ENCODE assay signal across 21 cellular contexts in the genomic region with DNA sequence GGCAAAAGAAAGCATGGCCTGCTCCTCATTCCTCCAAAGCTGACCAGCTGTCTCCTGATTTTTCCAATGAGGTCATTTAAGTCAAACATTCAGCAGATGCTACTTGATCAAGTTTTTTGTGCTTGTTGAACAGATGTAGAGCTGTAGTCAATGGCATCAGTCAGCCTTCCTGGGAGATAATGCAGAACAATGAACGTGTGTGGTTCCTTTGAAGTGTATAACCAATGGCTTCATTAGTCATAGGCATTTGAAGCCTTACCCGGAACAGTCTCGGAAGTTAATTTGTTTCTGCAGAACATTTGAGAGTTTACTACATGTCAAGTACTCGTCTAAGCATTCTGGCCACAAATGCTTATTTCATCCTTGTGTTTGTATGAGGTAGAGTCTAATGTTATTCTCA.
A peak's percentile ranks its signal among the peaks of the same experiment; 100 is the strongest.
DNase-seq lines count a peak whose midpoint lies in the region; FAIRE-seq and TF ChIP-seq lines count a peak whose summit lies in the region.
"Had no signal": no experiment of that assay in that cellular context is flagged by ENCODE, and none has a peak within 500 bp of the region (broad histone marks: within the 10 kb centered on the region; RNA-seq: fewer than 3 reads in every experiment).

No MANE protein-coding gene starts in this region.

- no peak overlapping the region for H2BK12ac ChIP-seq in mesenchymal stem cell (ENCODE audit: low read length in 2 of 2)

- no peak overlapping the region for H4K8ac ChIP-seq in mesenchymal stem cell (ENCODE audit: low read length)

- H3K79me1 ChIP-seq in mesenchymal stem cell (replicated peaks; ENCODE audit: low read length, poor library complexity, severe bottlenecking) = no peaks in the 10 kb centered on the region

- no peaks in the 10 kb centered on the region for H3K27me3 ChIP-seq in adipocyte (replicated peaks; ENCODE audit: control insufficient read depth, insufficient read depth, low read length)
- no peaks in the 10 kb centered on the region for H3K27me3 ChIP-seq in mesenchymal stem cell (ENCODE audit: control insufficient read depth in 1 of 2, insufficient read depth in 1 of 2, low read length in 2 of 2)
- no peaks in the 10 kb centered on the region for H3K27me3 ChIP-seq in adrenal gland
- H3K27me3 ChIP-seq: BLaER1 treated with 17β-estradiol and CSF1 and Interleukin-3, amounts not matched to agents 10 nM and 100 nM had no signal

- DNase-seq in RPMI7951 (ENCODE audit: low read depth) (peak; percentile 6), adipocyte (ENCODE audit: low read depth) (no peak), mesenchymal stem cell (peak; percentile 74), urothelium cell line (ENCODE audit: low spot score) (peak; percentile 21), lower leg skin (ENCODE audit: low spot score in 2 of 2) (no peak), adrenal gland (no peak), iPS-NIHi11 (ENCODE audit: low spot score) (no peak)
- DNase-seq: ACHN; Caco-2; CD4-positive, alpha-beta memory T cell; DMS153; GDM1; NCI-H1694; NCI-H2081; NCI-H2171; NCI-H345; NCI-H526 had no signal

- H3K9ac ChIP-seq in adipocyte (ENCODE audit: low read length) = peak overlapping the region; percentile 80
- no peak overlapping the region for H3K9ac ChIP-seq in mesenchymal stem cell (ENCODE audit: low read length)
- H3K9ac ChIP-seq: BLaER1 treated with 17β-estradiol and CSF1 and Interleukin-3, amounts not matched to agents 10 nM and 100 nM had no signal

- H3K9me3 ChIP-seq in adipocyte (ENCODE audit: control insufficient read depth, low read length) (no peaks in the 10 kb centered on the region), mesenchymal stem cell (ENCODE audit: control insufficient read depth, low read length) (no peaks in the 10 kb centered on the region), adrenal gland (replicated peaks in 1 of 3) (no peaks in the 10 kb centered on the region)
- H3K9me3 ChIP-seq: Caco-2 had no signal

- H3K23ac ChIP-seq in mesenchymal stem cell (ENCODE audit: low read length in 2 of 2) = no peak overlapping the region

- no peak overlapping the region for H2AFZ ChIP-seq in mesenchymal stem cell (ENCODE audit: low read depth, low read length)
- H2AFZ ChIP-seq: GM23338 had no signal

- no peak overlapping the region for H3K27ac ChIP-seq in mesenchymal stem cell (ENCODE audit: low read length, poor library complexity, severe bottlenecking)
- no peak overlapping the region for H3K27ac ChIP-seq in adrenal gland
- H3K27ac ChIP-seq: BLaER1 treated with 17β-estradiol and CSF1 and Interleukin-3, amounts not matched to agents 10 nM and 100 nM had no signal

- no peak overlapping the region for H2BK15ac ChIP-seq in mesenchymal stem cell (ENCODE audit: low read depth, poor library complexity, severe bottlenecking)

- H3K4me1 ChIP-seq in adipocyte (ENCODE audit: control insufficient read depth, insufficient read depth, low read length) = peaks cover 32% of the 10 kb centered on the region
- H3K4me1 ChIP-seq in mesenchymal stem cell (ENCODE audit: control insufficient read depth, insufficient read depth, low read depth, low read length) = no peaks in the 10 kb centered on the region
- no peaks in the 10 kb centered on the region for H3K4me1 ChIP-seq in adrenal gland (replicated peaks in 1 of 2)
- H3K4me1 ChIP-seq: BLaER1 treated with 17β-estradiol and CSF1 and Interleukin-3, amounts not matched to agents 10 nM and 100 nM; Caco-2 had no signal

- no peak overlapping the region for H3K4me2 ChIP-seq in mesenchymal stem cell (ENCODE audit: low read length, poor library complexity, severe bottlenecking)
- H3K4me2 ChIP-seq: BLaER1 treated with 17β-estradiol and CSF1 and Interleukin-3, amounts not matched to agents 10 nM and 100 nM; GM23338 had no signal

- H3K4me3 ChIP-seq in adipocyte (ENCODE audit: low read length) (no peak overlapping the region), mesenchymal stem cell (ENCODE audit: insufficient read depth in 1 of 2, low read depth in 1 of 2, low read length in 2 of 2) (no peak overlapping the region), lower leg skin (ENCODE audit: low read depth, poor library complexity, severe bottlenecking) (no peak overlapping the region), adrenal gland (no peak overlapping the region)
- H3K4me3 ChIP-seq: BLaER1 treated with 17β-estradiol and CSF1 and Interleukin-3, amounts not matched to agents 10 nM and 100 nM; GM23338 had no signal

- H4K91ac ChIP-seq in mesenchymal stem cell (ENCODE audit: low read length) = no peak overlapping the region

- WGBS in mesenchymal stem cell = 42% methylated on average over 4 of the region's 4 CpGs
- WGBS in lower leg skin, 2 donors = 62 to 66% methylated on average over 4 of the region's 4 CpGs
- 62 to 72% (median 67%) methylated on average over 4 of the region's 4 CpGs for WGBS in adrenal gland, 4 donors

- H2AK5ac ChIP-seq in mesenchymal stem cell (ENCODE audit: low read length, severe bottlenecking) = no peak overlapping the region

- H3K36me3 ChIP-seq in adipocyte (ENCODE audit: control insufficient read depth, insufficient read depth, low read length, severe bottlenecking) = no peaks in the 10 kb centered on the region
- no peaks in the 10 kb centered on the region for H3K36me3 ChIP-seq in mesenchymal stem cell (ENCODE audit: control insufficient read depth in 1 of 2, insufficient read depth in 2 of 2, low read depth in 1 of 2, low read length in 2 of 2)
- H3K36me3 ChIP-seq in adrenal gland (replicated peaks in 1 of 2) = no peaks in the 10 kb centered on the region
- H3K36me3 ChIP-seq: BLaER1 treated with 17β-estradiol and CSF1 and Interleukin-3, amounts not matched to agents 10 nM and 100 nM had no signal

- no peak for TF ChIP-seq POLR2A in lower leg skin (IDR thresholded peaks at IDR 0.05)
- no peak for TF ChIP-seq POLR2A in adrenal gland (IDR thresholded peaks at IDR 0.05)

- no peak overlapping the region for H3K14ac ChIP-seq in mesenchymal stem cell (ENCODE audit: low read length in 2 of 2)

- H3K4ac ChIP-seq in mesenchymal stem cell (ENCODE audit: low read depth in 1 of 2, low read length in 2 of 2) = peak overlapping the region in 1 of 2 experiments; percentile 37

- intact Hi-C loops in lower leg skin (cut with DNase I; ENCODE audit: low total_unique reads) = no loop called here
- intact Hi-C loops in adrenal gland (cut with DNase I) = no loop called here

- H2BK120ac ChIP-seq in mesenchymal stem cell (ENCODE audit: low read depth, low read length) = no peak overlapping the region

- H3K18ac ChIP-seq in mesenchymal stem cell (ENCODE audit: low read depth in 1 of 2, low read length in 2 of 2) = no peak overlapping the region

- TF ChIP-seq CTCF in lower leg skin (IDR thresholded peaks at IDR 0.05) (no peak), adrenal gland (IDR thresholded peaks at IDR 0.05) (no peak)

- no peak overlapping the region for H2BK5ac ChIP-seq in mesenchymal stem cell (ENCODE audit: low read depth, low read length, poor library complexity, severe bottlenecking)

- no peak for FAIRE-seq in urothelium cell line (lab: Jason Lieb, UNC)
- FAIRE-seq: GM18507, RCC 7860 had no signal

Comparison
In these comparisons a context has a peak if more than half of its experiments do, and no peak if none do; other contexts are left out.
1. DNase-seq: peak in RPMI7951 (single experiment), mesenchymal stem cell (single experiment) and urothelium cell line (single experiment); none in adipocyte (single experiment), lower leg skin (0 of 2), adrenal gland (0 of 7) and iPS-NIHi11 (single experiment).